ENCODE assay signal across 1 cellular context in genomic region chr15:65156692-65157091, GRCh38.
TF ChIP-seq lines count a peak whose summit lies in the region.

No MANE protein-coding gene starts in this region.

TF ChIP-seq in HepG2, 621 proteins besides CTCF, POLR2A, EP300 and RAD21:
- no peak for TF ChIP-seq THAP9 (CRISPR knock-in tag; IDR thresholded peaks at IDR 0.05; ENCODE audit: borderline replicate concordance)
- TF ChIP-seq LCORL (IDR thresholded peaks at IDR 0.05) = peak; percentile 55; the same call in 1 of the 2 replicates
- TF ChIP-seq LCORL (CRISPR knock-in tag; IDR thresholded peaks at IDR 0.05) = no peak
- TF ChIP-seq AKNA (CRISPR knock-in tag; IDR thresholded peaks at IDR 0.05; ENCODE audit: borderline replicate concordance) = no peak
